23 cellular contexts compared by ENCODE assay signal in genomic region chr17:49894761-49895160, GRCh38. TPM values are rescaled to one million over a fixed set of nuclear protein-coding genes. Genes with fewer than 3 reads are reported as not detected.
A peak's percentile ranks its signal among the peaks of the same experiment; 100 is the strongest.
DNase-seq lines count a peak whose midpoint lies in the region; ATAC-seq, FAIRE-seq and TF ChIP-seq lines count a peak whose summit lies in the region.
"Had no signal": no experiment of that assay in that cellular context is flagged by ENCODE, and none has a peak within 500 bp of the region (broad histone marks: within the 10 kb centered on the region; RNA-seq: fewer than 3 reads in every experiment).

No MANE protein-coding gene starts in this region.

- H3K27ac ChIP-seq in suprapubic skin (peak overlapping the region; percentile 82), right atrium auricular region (no peak overlapping the region)
- H3K27ac ChIP-seq: A549, GM23248 had no signal

- DNase-seq in HT-29 (ENCODE audit: low spot score): peak; percentile 75
- DNase-seq in bronchial epithelial cell (ENCODE audit: low read depth): peak; percentile 48
- no peak for DNase-seq in left colon
- DNase-seq in suprapubic skin (ENCODE audit: low spot score in 2 of 2): no peak
- no peak for DNase-seq in CD14-positive monocyte (ENCODE audit: low spot score)
- DNase-seq in right atrium auricular region (ENCODE audit: low spot score): no peak
- DNase-seq in amygdala (lab: John Stamatoyannopoulos, UW): no peak
- no peak for DNase-seq in stimulated activated CD4-positive, alpha-beta T cell treated with anti-CD3 and anti-CD28 coated beads, Interleukin-12 subunit alpha, Interleukin-12 subunit beta, amount 100 ng/mL, for 4 hours
- DNase-seq: AML-193; CD4-positive, alpha-beta T cell; DMS79 treated with DMSO at 0.1 percent for 48 hours; GM23248; NCI-H1436 treated with DMSO at 0.1 percent for 48 hours; NCI-H2081; NCI-H526 treated with DMSO at 0.1 percent for 48 hours; SIG-M5 had no signal

- H3K27me3 Mint-ChIP-seq in CD14-positive monocyte (ENCODE audit: low read depth in 3 of 3): peaks cover 42 to 84% (median 61%) of the 10 kb centered on the region in 3 donors

- no peaks in the 10 kb centered on the region for H3K9me3 ChIP-seq in suprapubic skin
- no peaks in the 10 kb centered on the region for H3K9me3 ChIP-seq in right atrium auricular region
- H3K9me3 ChIP-seq: A549 had no signal

- FAIRE-seq in bronchial epithelial cell (lab: Jason Lieb, UNC): no peak
- FAIRE-seq: A549, D721Med, G401.6, GM12891, HTR-8/SVneo, K562, RCC 7860 had no signal

- H3K36me3 Mint-ChIP-seq in CD14-positive monocyte: no peaks in the 10 kb centered on the region

- no peak overlapping the region for H3K4me3 ChIP-seq in bronchial epithelial cell (ENCODE audit: low read depth, low read length)
- no peak overlapping the region for H3K4me3 ChIP-seq in suprapubic skin
- H3K4me3 ChIP-seq in right atrium auricular region: no peak overlapping the region
- H3K4me3 ChIP-seq: A549, GM23248, K562 had no signal

- no peak for TF ChIP-seq POLR2A in suprapubic skin (IDR thresholded peaks at IDR 0.05)

- ATAC-seq in left colon: peak; percentile 44
- ATAC-seq: A549, K562 had no signal

- no peak overlapping the region for H3K27ac Mint-ChIP-seq in CD14-positive monocyte
- H3K27ac Mint-ChIP-seq: CD4-positive, alpha-beta T cell had no signal

- peaks cover 8% of the 10 kb centered on the region for H3K4me1 Mint-ChIP-seq in CD14-positive monocyte

- H3K27me3 ChIP-seq in bronchial epithelial cell (ENCODE audit: control insufficient read depth, insufficient read depth, low read length) (no peaks in the 10 kb centered on the region), suprapubic skin (peaks cover 21% of the 10 kb centered on the region), right atrium auricular region (no peaks in the 10 kb centered on the region)

- H3K9me3 Mint-ChIP-seq in CD14-positive monocyte: peaks cover 0 to 5% (median 0%) of the 10 kb centered on the region in 7 donors
- H3K9me3 Mint-ChIP-seq: CD4-positive, alpha-beta T cell had no signal

- 32% methylated on average over 7 of the region's 10 CpGs for WGBS in suprapubic skin

- H3K36me3 ChIP-seq in bronchial epithelial cell (ENCODE audit: control insufficient read depth, insufficient read depth, low read length) (no peaks in the 10 kb centered on the region), suprapubic skin (no peaks in the 10 kb centered on the region), right atrium auricular region (no peaks in the 10 kb centered on the region)

- intact Hi-C loops in left colon (cut with DNase I, micrococcal nuclease) (no loop called here), CD14-positive monocyte (cut with micrococcal nuclease) (no loop called here)

- no peak for TF ChIP-seq EP300 in suprapubic skin (IDR thresholded peaks at IDR 0.05)

- TF ChIP-seq CTCF in bronchial epithelial cell (IDR thresholded peaks at IDR 0.05; ENCODE audit: insufficient read depth, low read length, severe bottlenecking): no peak
- TF ChIP-seq CTCF in suprapubic skin (IDR thresholded peaks at IDR 0.05): no peak
- TF ChIP-seq CTCF in CD14-positive monocyte (IDR thresholded peaks at IDR 0.05): no peak
- no peak for TF ChIP-seq CTCF in right atrium auricular region (IDR thresholded peaks at IDR 0.05)

- H3K4me1 ChIP-seq in suprapubic skin: peaks cover 37% of the 10 kb centered on the region
- H3K4me1 ChIP-seq in right atrium auricular region: peaks cover 0 to 10% of the 10 kb centered on the region in 2 donors
- H3K4me1 ChIP-seq: A549 had no signal

- no peak overlapping the region for H3K4me3 Mint-ChIP-seq in CD14-positive monocyte
- H3K4me3 Mint-ChIP-seq: CD4-positive, alpha-beta T cell had no signal

RNA-seq across cellular contexts. Expression of gene TAC4, which starts 46.9 kb away (rescaled TPM):
- not detected in 2 replicates for total RNA-seq in HT-29 (2014; rRNA removed; shearing (Covaris generic))
- total RNA-seq in bronchial epithelial cell: not detected in 2 replicates
- not detected for total RNA-seq in left colon
- total RNA-seq in suprapubic skin: not detected
- polyA plus RNA-seq in CD14-positive monocyte: not detected
- total RNA-seq in right atrium auricular region: not detected
- total RNA-seq: CD4-positive, alpha-beta T cell; GM23248; K562 had no signal
- polyA plus RNA-seq: A549, GM23248 had no signal

Comparison
In these comparisons a context has a peak if more than half of its experiments do, and no peak if none do; other contexts are left out.
1. DNase-seq: peak in HT-29 (single experiment) and bronchial epithelial cell (single experiment); none in left colon (0 of 2), suprapubic skin (0 of 2), CD14-positive monocyte (single experiment), right atrium auricular region (single experiment), amygdala (0 of 56) and stimulated activated CD4-positive, alpha-beta T cell treated with anti-CD3 and anti-CD28 coated beads, Interleukin-12 subunit alpha, Interleukin-12 subunit beta, amount 100 ng/mL, for 4 hours (single experiment).